In the genomic region with DNA sequence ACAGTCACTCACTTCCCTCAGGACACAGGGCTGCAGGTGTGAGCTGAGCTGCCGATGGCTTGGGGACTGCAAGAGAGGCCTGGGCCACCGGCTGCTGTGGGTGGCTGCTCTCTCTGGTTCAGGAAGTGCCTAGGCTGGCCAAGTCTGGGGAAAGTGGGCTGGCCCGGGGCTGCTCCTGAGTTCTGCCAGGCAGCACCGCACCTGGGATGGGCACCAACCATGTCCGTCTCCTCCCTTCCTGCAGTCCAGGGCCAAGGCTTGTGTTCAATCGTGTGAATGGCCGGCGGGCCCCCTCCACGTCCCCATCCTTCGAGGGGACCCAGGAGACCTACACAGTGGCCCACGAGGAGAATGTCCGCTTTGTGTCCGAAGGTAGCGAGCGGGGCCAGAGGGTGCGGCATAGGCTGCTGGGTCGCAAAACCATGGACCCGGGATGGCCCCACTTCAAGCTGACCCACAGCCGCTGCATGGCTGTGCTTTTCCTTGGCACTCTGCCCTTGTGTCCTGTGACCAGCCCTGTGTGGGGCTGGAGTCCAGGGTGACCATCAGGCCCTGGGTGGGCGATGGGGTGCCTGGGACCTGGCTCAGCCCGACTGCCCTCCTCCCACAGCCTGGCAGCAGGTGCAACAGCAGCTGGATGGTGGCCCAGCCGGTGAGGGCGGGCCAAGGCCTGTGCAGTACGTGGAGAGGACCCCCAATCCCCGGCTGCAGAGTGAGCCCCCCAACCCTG, we compare ENCODE assay signal across 9 cellular contexts. TPM values are rescaled to one million over a fixed set of nuclear protein-coding genes. Genes with fewer than 3 reads are reported as not detected.
A peak's percentile ranks its signal among the peaks of the same experiment; 100 is the strongest.
DNase-seq lines count a peak whose midpoint lies in the region; ATAC-seq and TF ChIP-seq lines count a peak whose summit lies in the region.
"Had no signal": no experiment of that assay in that cellular context is flagged by ENCODE, and none has a peak within 500 bp of the region (broad histone marks: within the 10 kb centered on the region; RNA-seq: fewer than 3 reads in every experiment).

No MANE protein-coding gene starts in this region.

- no peaks in the 10 kb centered on the region for H3K9me2 ChIP-seq in hepatocyte (replicated peaks; ENCODE audit: insufficient read depth)

- intact Hi-C loops in upper lobe of right lung (cut with DNase I): no loop called here

- H3K4me1 ChIP-seq in Peyer's patch (peaks cover 0 to 64% (median 20%) of the 10 kb centered on the region in 4 donors), hepatocyte (ENCODE audit: insufficient read depth) (peaks cover 57% of the 10 kb centered on the region), skeletal muscle tissue (ENCODE audit: control insufficient read depth in 3 of 3, insufficient read depth in 3 of 3, low read length in 3 of 3) (peaks cover 49 to 63% (median 61%) of the 10 kb centered on the region in 3 donors), upper lobe of right lung (peaks cover 41% of the 10 kb centered on the region)

- H2AFZ ChIP-seq in hepatocyte: no peak overlapping the region

- WGBS in hepatocyte (ENCODE audit: low lambda C conversion rate, missing lambda C conversion rate): 96% methylated on average over 25 of the region's 25 CpGs

- H3K27ac ChIP-seq in Peyer's patch (peak overlapping the region; percentile 90 to 98 (median 95)), hepatocyte (peak overlapping the region; percentile 89), skeletal muscle tissue (ENCODE audit: low read depth, low read length) (peak overlapping the region; percentile 87), upper lobe of right lung (no peak overlapping the region)

- H3K36me3 ChIP-seq in Peyer's patch: no peaks in the 10 kb centered on the region
- no peaks in the 10 kb centered on the region for H3K36me3 ChIP-seq in hepatocyte (replicated peaks; ENCODE audit: insufficient read depth, low read depth)
- peaks cover 0 to 10% (median 2%) of the 10 kb centered on the region in 3 donors for H3K36me3 ChIP-seq in skeletal muscle tissue (ENCODE audit: control insufficient read depth in 3 of 3, insufficient read depth in 3 of 3, low read length in 3 of 3)
- H3K36me3 ChIP-seq in upper lobe of right lung: no peaks in the 10 kb centered on the region

- peak overlapping the region in 2 of 4 donors; percentile 65 to 80 for H3K4me3 ChIP-seq in Peyer's patch
- H3K4me3 ChIP-seq in hepatocyte: no peak overlapping the region
- peak overlapping the region in 2 of 3 donors; percentile 43 to 61 for H3K4me3 ChIP-seq in skeletal muscle tissue (ENCODE audit: low read length in 3 of 3)
- no peak overlapping the region for H3K4me3 ChIP-seq in upper lobe of right lung

- peak overlapping the region; percentile 32 to 88 (median 57) for H3K9ac ChIP-seq in skeletal muscle tissue (ENCODE audit: low read depth in 1 of 3, low read length in 3 of 3)

- no peak for ATAC-seq in upper lobe of right lung

- TF ChIP-seq POLR2A in GM19099 (IDR thresholded peaks at IDR 0.05; ENCODE audit: extremely low read depth, insufficient read length, low read depth) (peak; percentile 17), Peyer's patch (IDR thresholded peaks at IDR 0.05) (peak in 1 of 2 donors; percentile 36)

- no peaks in the 10 kb centered on the region for H4K20me1 ChIP-seq in hepatocyte (ENCODE audit: insufficient read depth, poor library complexity, severe bottlenecking)

- H3K27me3 ChIP-seq in Peyer's patch: no peaks in the 10 kb centered on the region
- H3K27me3 ChIP-seq in hepatocyte: no peaks in the 10 kb centered on the region
- H3K27me3 ChIP-seq in skeletal muscle tissue (ENCODE audit: control insufficient read depth in 3 of 3, insufficient read depth in 3 of 3, low read length in 3 of 3): no peaks in the 10 kb centered on the region
- H3K27me3 ChIP-seq in upper lobe of right lung: no peaks in the 10 kb centered on the region
- H3K27me3 ChIP-seq: MG63 had no signal

- no peak for TF ChIP-seq CTCF in Peyer's patch (IDR thresholded peaks at IDR 0.05)
- TF ChIP-seq CTCF in hepatocyte (IDR thresholded peaks at IDR 0.05; ENCODE audit: poor library complexity): no peak
- TF ChIP-seq CTCF in upper lobe of right lung (IDR thresholded peaks at IDR 0.05): no peak

- peak in 1 of 3 donors; percentile 69 for DNase-seq in Peyer's patch
- no peak for DNase-seq in hepatocyte (ENCODE audit: low spot score)
- DNase-seq in G401 (ENCODE audit: low spot score): no peak
- DNase-seq in islet precursor cell: no peak
- DNase-seq in upper lobe of right lung: no peak
- no peak for DNase-seq in OCI-M2 (lab: John Stamatoyannopoulos, UW; ENCODE audit: unreplicated experiment)

- H3K9me3 ChIP-seq in Peyer's patch (no peaks in the 10 kb centered on the region), hepatocyte (ENCODE audit: low read depth) (no peaks in the 10 kb centered on the region), skeletal muscle tissue (ENCODE audit: control insufficient read depth in 3 of 3, low read length in 3 of 3) (no peaks in the 10 kb centered on the region), upper lobe of right lung (no peaks in the 10 kb centered on the region)
- H3K9me3 ChIP-seq: MG63 had no signal

- peaks cover 58% of the 10 kb centered on the region for H3K79me2 ChIP-seq in hepatocyte

- H3K4me2 ChIP-seq in hepatocyte: no peak overlapping the region

- in situ Hi-C loops in G401 (cut with HindIII; ENCODE audit: low sequenced_read_pairs): no loop called here

RNA-seq across cellular contexts. Expression of a gene that starts 1.8 kb away (rescaled TPM):
- total RNA-seq in Peyer's patch (100 to 1,000 TPM in 2 of 4 donors, 10 to 100 TPM in 2; 29.8 to 154 (median 73.6) TPM), hepatocyte (6.4 and 14.4 TPM in 2 replicates), skeletal muscle tissue (6.3 TPM), upper lobe of right lung (23.2 TPM)
- 25.1 and 30.3 TPM in 2 replicates for polyA plus RNA-seq in hepatocyte
- 25.0 and 39.8 TPM in 2 replicates for total RNA-seq in G401 (2014; rRNA removed; shearing (Covaris generic))

RNA-seq across cellular contexts. Expression of a gene that starts 5.7 kb away (rescaled TPM):
- 100 to 1,000 TPM; 114 to 260 (median 222) TPM for total RNA-seq in Peyer's patch
- 43.0 and 61.4 TPM in 2 replicates for total RNA-seq in hepatocyte
- 95.2 and 100 TPM in 2 replicates for polyA plus RNA-seq in hepatocyte
- 20.4 TPM for total RNA-seq in skeletal muscle tissue
- total RNA-seq in G401 (2014; rRNA removed; shearing (Covaris generic)): 65.4 and 108 TPM in 2 replicates
- total RNA-seq in upper lobe of right lung: 57.9 TPM

RNA-seq across cellular contexts. Expression of a gene that starts 11.2 kb away (rescaled TPM):
- total RNA-seq in Peyer's patch (100 to 1,000 TPM in 1 of 4 donors, 10 to 100 TPM in 3; 44.5 to 153 (median 60.2) TPM), hepatocyte (75.4 and 77.9 TPM in 2 replicates), skeletal muscle tissue (32.4 TPM), upper lobe of right lung (53.5 TPM)
- 151 and 155 TPM in 2 replicates for polyA plus RNA-seq in hepatocyte
- 119 and 161 TPM in 2 replicates for total RNA-seq in G401 (2014; rRNA removed; shearing (Covaris generic))

RNA-seq across cellular contexts. Expression of a gene that starts 16.6 kb away (rescaled TPM):
- 1 to 10 TPM; 2.5 to 6.2 (median 3.8) TPM for total RNA-seq in Peyer's patch
- total RNA-seq in hepatocyte: 0.24 and 0.43 TPM in 2 replicates
- 0.88 and 2.1 TPM in 2 replicates for polyA plus RNA-seq in hepatocyte
- total RNA-seq in skeletal muscle tissue: 0.52 TPM
- total RNA-seq in G401 (2014; rRNA removed; shearing (Covaris generic)): 44.6 and 64.4 TPM in 2 replicates
- total RNA-seq in upper lobe of right lung: 1.5 TPM

RNA-seq across cellular contexts. Expression of a gene that starts 20.6 kb away (rescaled TPM):
- total RNA-seq in Peyer's patch (100 to 1,000 TPM; 110 to 416 (median 239) TPM), hepatocyte (41.8 and 63.2 TPM in 2 replicates), skeletal muscle tissue (14.1 TPM), upper lobe of right lung (92.5 TPM)
- 158 and 201 TPM in 2 replicates for polyA plus RNA-seq in hepatocyte
- 83.4 and 104 TPM in 2 replicates for total RNA-seq in G401 (2014; rRNA removed; shearing (Covaris generic))

Comparison
In these comparisons a context has a peak if more than half of its experiments do, and no peak if none do; other contexts are left out.
1. H3K4me3 ChIP-seq: peak in skeletal muscle tissue (2 of 3); none in hepatocyte (single experiment) and upper lobe of right lung (single experiment).